ENCODE assay signal across 1 cellular context in genomic region chr1:116666747-116667576, GRCh38.
TF ChIP-seq lines count a peak whose summit lies in the region.

No MANE protein-coding gene starts in this region.

TF ChIP-seq in K562, 482 proteins besides CTCF, POLR2A, EP300 and RAD21 (continued from another document and continues in another):
- no peak for TF ChIP-seq FOXP4 (CRISPR knock-in tag; IDR thresholded peaks at IDR 0.05; ENCODE audit: borderline replicate concordance)
- peak; percentile 66; the same call in 1 of the 2 replicates for TF ChIP-seq FOXP1 (CRISPR knock-in tag; IDR thresholded peaks at IDR 0.05)
- TF ChIP-seq ZNF584 (CRISPR knock-in tag; IDR thresholded peaks at IDR 0.05; ENCODE audit: low read depth), result no peak
- TF ChIP-seq SMC3 (conservative IDR thresholded peaks at IDR 0.05; ENCODE audit: insufficient read depth, low read depth, low read length), result no peak
- TF ChIP-seq ADNP (tag; IDR thresholded peaks at IDR 0.05), result no peak
- no peak for TF ChIP-seq BHLHE40 (IDR thresholded peaks at IDR 0.05; ENCODE audit: low read length)
- TF ChIP-seq CREB3 (tag; conservative IDR thresholded peaks at IDR 0.05; ENCODE audit: low read depth), result no peak
- TF ChIP-seq KDM5B (IDR thresholded peaks at IDR 0.05; ENCODE audit: insufficient replicate concordance, low read depth, low read length), result peak; percentile 60
- no peak for TF ChIP-seq SAFB2 (IDR thresholded peaks at IDR 0.05; ENCODE audit: borderline replicate concordance, low read depth, low read length, severe bottlenecking)
- TF ChIP-seq HNRNPL (IDR thresholded peaks at IDR 0.05; ENCODE audit: low read depth, low read length), result no peak
- TF ChIP-seq STAT5B (CRISPR knock-in tag; IDR thresholded peaks at IDR 0.05), result no peak
- no peak for TF ChIP-seq SPI1 (IDR thresholded peaks at IDR 0.05; ENCODE audit: borderline replicate concordance, low read depth, low read length)
- no peak for TF ChIP-seq BCLAF1 (IDR thresholded peaks at IDR 0.05; ENCODE audit: borderline replicate concordance in 1 of 2, control insufficient read depth in 1 of 2, low read depth in 2 of 2, low read length in 1 of 2)
- TF ChIP-seq PKNOX1 (IDR thresholded peaks at IDR 0.05), result no peak
- no peak for TF ChIP-seq MEIS2 (IDR thresholded peaks at IDR 0.05; ENCODE audit: partially characterized antibody)
- no peak for TF ChIP-seq PATZ1 (CRISPR knock-in tag; IDR thresholded peaks at IDR 0.05; ENCODE audit: borderline replicate concordance)
- no peak for TF ChIP-seq ZC3H8 (IDR thresholded peaks at IDR 0.05)
- TF ChIP-seq HMGN3 (IDR thresholded peaks at IDR 0.05; ENCODE audit: borderline replicate concordance, extremely low read depth, insufficient read length, low read depth, low read length), result no peak
- peak in 1 of 2 experiments; percentile 75; a peak in 2 of 4 replicates for TF ChIP-seq RCOR1 (IDR thresholded peaks at IDR 0.05; ENCODE audit: borderline replicate concordance in 1 of 2, low read depth in 2 of 2, low read length in 2 of 2)
- TF ChIP-seq PHF21A (IDR thresholded peaks at IDR 0.05; ENCODE audit: borderline replicate concordance, low read depth), result peak; percentile 16; the same call in 1 of the 2 replicates
- no peak for TF ChIP-seq ETV1 (tag; conservative IDR thresholded peaks at IDR 0.05; ENCODE audit: low read depth)
- TF ChIP-seq SAP30 (IDR thresholded peaks at IDR 0.05; ENCODE audit: borderline replicate concordance, insufficient read depth, low read depth, low read length, poor library complexity, severe bottlenecking), result no peak
- no peak for TF ChIP-seq POLR2AphosphoS5 (IDR thresholded peaks at IDR 0.05; ENCODE audit: control insufficient read depth, insufficient read depth, low read depth, low read length)
- no peak for TF ChIP-seq SIX5 (IDR thresholded peaks at IDR 0.05; ENCODE audit: borderline replicate concordance in 1 of 2, insufficient read depth in 1 of 2, low read depth in 1 of 2, low read length in 2 of 2)
- no peak for TF ChIP-seq TEAD4 (IDR thresholded peaks at IDR 0.05; ENCODE audit: low read length)
- no peak for TF ChIP-seq TEAD4 (CRISPR knock-in tag; IDR thresholded peaks at IDR 0.05; ENCODE audit: borderline replicate concordance)
- TF ChIP-seq TAF15 (IDR thresholded peaks at IDR 0.05; ENCODE audit: low read depth, low read length), result no peak
- no peak for TF ChIP-seq HNRNPUL1 (IDR thresholded peaks at IDR 0.05; ENCODE audit: low read length)
- TF ChIP-seq PYGO2 (tag; IDR thresholded peaks at IDR 0.05), result no peak
- TF ChIP-seq HNRNPH1 (optimal IDR thresholded peaks at IDR 0.05; ENCODE audit: low read depth, low read length), result no peak
- no peak for TF ChIP-seq NCOA6 (IDR thresholded peaks at IDR 0.05)
- no peak for TF ChIP-seq CCAR2 (IDR thresholded peaks at IDR 0.05; ENCODE audit: low read depth, low read length)
- TF ChIP-seq LCOR (CRISPR knock-in tag; IDR thresholded peaks at IDR 0.05), result 0 out of 2 replicates have a peak, but pooled peaks have one; percentile 34
- 0 out of 2 replicates have a peak, but pooled peaks have one; percentile 56 for TF ChIP-seq PREB (CRISPR knock-in tag; IDR thresholded peaks at IDR 0.05)
- no peak for TF ChIP-seq FOXJ2 (tag; IDR thresholded peaks at IDR 0.05)
- TF ChIP-seq RBM39 (optimal IDR thresholded peaks at IDR 0.05; ENCODE audit: low read depth, low read length), result no peak
- TF ChIP-seq REST (CRISPR knock-in tag; IDR thresholded peaks at IDR 0.05; ENCODE audit: low read depth), result no peak
- no peak for TF ChIP-seq CBX5 (IDR thresholded peaks at IDR 0.05; ENCODE audit: borderline replicate concordance, low read depth)
- no peak for TF ChIP-seq HLTF (IDR thresholded peaks at IDR 0.05)
- TF ChIP-seq ZC3H11A (IDR thresholded peaks at IDR 0.05; ENCODE audit: low read depth, low read length), result no peak
- TF ChIP-seq POU5F1 (IDR thresholded peaks at IDR 0.05; ENCODE audit: borderline replicate concordance, low read depth, low read length, partially characterized antibody), result no peak
- TF ChIP-seq E2F4 (CRISPR knock-in tag; IDR thresholded peaks at IDR 0.05; ENCODE audit: low read depth), result no peak
- no peak for TF ChIP-seq MTA3 (IDR thresholded peaks at IDR 0.05; ENCODE audit: borderline replicate concordance)
- no peak for TF ChIP-seq ZFPM2 (CRISPR knock-in tag; IDR thresholded peaks at IDR 0.05)
- TF ChIP-seq ZNF143 (CRISPR knock-in tag; IDR thresholded peaks at IDR 0.05), result no peak
- 0 out of 2 replicates have a peak, but pooled peaks have one; percentile 21 for TF ChIP-seq MYNN (IDR thresholded peaks at IDR 0.05)
- TF ChIP-seq MYNN (CRISPR knock-in tag; IDR thresholded peaks at IDR 0.05), result no peak
- no peak for TF ChIP-seq ZNF24 (IDR thresholded peaks at IDR 0.05)
